ENCODE assay signal across 15 cellular contexts in the genomic region with DNA sequence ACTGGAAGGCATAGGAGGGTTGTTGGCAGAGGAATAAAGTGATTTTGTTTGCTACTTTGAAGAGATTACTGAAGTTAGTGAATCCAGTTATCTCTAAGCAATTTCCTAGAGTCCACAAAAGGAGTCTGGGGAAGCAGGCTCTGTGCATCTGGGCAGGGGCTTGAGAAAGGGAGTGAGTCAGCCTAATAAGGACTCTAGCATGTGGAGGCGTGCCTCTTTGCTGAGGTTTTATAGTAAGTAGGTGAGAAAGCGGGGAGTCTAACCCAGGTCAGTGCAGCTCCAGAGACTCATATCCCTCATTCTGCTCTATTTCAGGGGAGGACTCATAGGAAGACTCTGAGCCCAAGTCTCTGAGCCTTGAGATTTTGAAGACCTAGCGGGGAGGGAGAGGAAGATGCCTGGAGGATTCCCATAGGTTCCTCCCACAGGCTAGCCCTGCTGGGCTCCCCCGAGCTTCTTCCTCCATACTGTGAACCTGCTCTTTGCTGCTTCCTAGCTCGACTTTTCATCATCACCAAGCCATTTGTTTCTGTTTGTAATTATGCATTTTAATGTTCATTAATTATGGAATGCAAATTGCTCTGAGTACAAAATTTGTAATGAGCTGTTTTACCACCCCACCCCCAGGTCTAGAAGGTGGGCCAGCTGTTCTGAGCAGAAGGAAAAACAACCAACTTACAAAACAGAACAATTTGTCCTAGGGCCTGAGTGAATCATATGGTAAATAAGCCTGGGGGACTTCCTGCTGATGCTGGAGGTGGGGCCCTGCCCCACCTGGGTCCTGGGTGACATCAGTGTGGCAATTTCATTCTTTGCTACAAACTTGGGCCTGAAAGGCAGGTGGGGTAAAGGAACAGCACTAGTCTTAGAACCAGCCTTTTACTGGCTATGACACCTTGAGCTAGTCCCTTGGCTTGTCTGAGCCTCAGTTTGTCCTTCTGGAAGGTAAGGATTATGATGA.
DNase-seq lines count a peak whose midpoint lies in the region; ATAC-seq and TF ChIP-seq lines count a peak whose summit lies in the region.
"Had no signal": no experiment of that assay in that cellular context is flagged by ENCODE, and none has a peak within 500 bp of the region (broad histone marks: within the 10 kb centered on the region; RNA-seq: fewer than 3 reads in every experiment).

No MANE protein-coding gene starts in this region.

- H3K18ac ChIP-seq in neuronal stem cell (ENCODE audit: low read length), result no peak overlapping the region

- intact Hi-C loops in esophagus muscularis mucosa (cut with DNase I), result no loop called here

- H3K9me3 ChIP-seq in esophagus muscularis mucosa (no peaks in the 10 kb centered on the region), neuronal stem cell (replicated peaks in 1 of 2; ENCODE audit: control insufficient read depth in 2 of 2, insufficient read depth in 1 of 2, low read depth in 1 of 2, low read length in 2 of 2) (no peaks in the 10 kb centered on the region)
- H3K9me3 ChIP-seq: HAP-1 had no signal

- H3K4me1 ChIP-seq in esophagus muscularis mucosa (no peaks in the 10 kb centered on the region), neuronal stem cell (ENCODE audit: control insufficient read depth in 2 of 2, insufficient read depth in 1 of 2, low read depth in 1 of 2, low read length in 2 of 2) (peaks cover 0 to 8% of the 10 kb centered on the region in 2 donors)

- no peak overlapping the region for H4K8ac ChIP-seq in neuronal stem cell (ENCODE audit: low read depth, low read length)

- H3K9me3 Mint-ChIP-seq in naive thymus-derived CD8-positive, alpha-beta T cell, result peaks cover 0 to 6% (median 0%) of the 10 kb centered on the region in 9 donors
- H3K9me3 Mint-ChIP-seq: activated naive CD4-positive, alpha-beta T cell treated with anti-CD3 and anti-CD28 coated beads for 36 hours had no signal

- H3K23ac ChIP-seq in neuronal stem cell (ENCODE audit: low read depth, low read length, poor library complexity), result no peak overlapping the region

- no peak overlapping the region for H2BK5ac ChIP-seq in neuronal stem cell (ENCODE audit: low read length)

- TF ChIP-seq POLR2A in esophagus muscularis mucosa (IDR thresholded peaks at IDR 0.05; ENCODE audit: low read depth), result no peak

- H3K36me3 Mint-ChIP-seq in naive thymus-derived CD8-positive, alpha-beta T cell, result no peaks in the 10 kb centered on the region

- TF ChIP-seq CTCF in esophagus muscularis mucosa (IDR thresholded peaks at IDR 0.05), result no peak

- no peak overlapping the region for H3K4me3 ChIP-seq in esophagus muscularis mucosa
- no peak overlapping the region for H3K4me3 ChIP-seq in neuronal stem cell (ENCODE audit: low read length in 2 of 2)
- H3K4me3 ChIP-seq: HAP-1, SK-N-MC had no signal

- no peak overlapping the region for H2AK5ac ChIP-seq in neuronal stem cell (ENCODE audit: low read depth, low read length)

- DNase-seq in Daoy (ENCODE audit: low read depth) (peak; percentile 59), NCI-H82 (lab: John Stamatoyannopoulos, UW) (peak; percentile 91), esophagus muscularis mucosa (ENCODE audit: extremely low spot score) (peak; percentile 68), neuronal stem cell (ENCODE audit: low spot score) (no peak), NCI-H446 treated with DMSO at 0.1 percent for 48 hours (lab: John Stamatoyannopoulos, UW) (no peak), activated gamma-delta T cell treated with Interleukin-2 at 50 U/mL for 16 hours (no peak)
- no peak for DNase-seq in naive thymus-derived CD8-positive, alpha-beta T cell
- DNase-seq: activated naive CD4-positive, alpha-beta T cell treated with anti-CD3 and anti-CD28 coated beads for 36 hours; AML-193; NCI-H1092 treated with DMSO at 0.1 percent for 48 hours; NK-92 treated with Interleukin-12 subunit alpha and Interleukin-12 subunit beta, amount 100 ng/mL, for 24 hours; posterior cingulate gyrus had no signal

- ATAC-seq in GM21390 (IDR thresholded peaks at IDR 0.05; ENCODE audit: unreplicated experiment), result no peak
- no peak for ATAC-seq in naive thymus-derived CD8-positive, alpha-beta T cell

- 73% methylated on average over 5 of the region's 5 CpGs for WGBS in esophagus muscularis mucosa
- no CpG with 5 or more reads among the region's 5 CpGs for WGBS in neuronal stem cell (ENCODE audit: extremely low coverage in 2 of 2, insufficient read length in 2 of 2, insufficient replicate concordance in 1 of 2), 2 donors

- no peak overlapping the region for H3K4me3 Mint-ChIP-seq in naive thymus-derived CD8-positive, alpha-beta T cell
- H3K4me3 Mint-ChIP-seq: activated naive CD4-positive, alpha-beta T cell treated with anti-CD3 and anti-CD28 coated beads for 36 hours had no signal

- no peak overlapping the region for H3K4ac ChIP-seq in neuronal stem cell (ENCODE audit: low read length)

- POLR2A ChIA-PET in naive thymus-derived CD8-positive, alpha-beta T cell (lab: Charles Lee), result no interaction called here

- no peak overlapping the region for H3K27ac ChIP-seq in esophagus muscularis mucosa (replicated peaks in 1 of 4)
- H3K27ac ChIP-seq in neuronal stem cell (replicated peaks; ENCODE audit: low read length), result no peak overlapping the region
- H3K27ac ChIP-seq: SK-N-MC had no signal

- H3K27ac Mint-ChIP-seq in naive thymus-derived CD8-positive, alpha-beta T cell, result no peak overlapping the region
- H3K27ac Mint-ChIP-seq: activated naive CD4-positive, alpha-beta T cell treated with anti-CD3 and anti-CD28 coated beads for 36 hours had no signal

- H4K91ac ChIP-seq in neuronal stem cell (ENCODE audit: low read depth, low read length, poor library complexity), result no peak overlapping the region

- peaks cover 1% of the 10 kb centered on the region for H3K79me1 ChIP-seq in neuronal stem cell (ENCODE audit: low read depth, low read length)

- H3K27me3 ChIP-seq in esophagus muscularis mucosa (peaks cover 0 to 10% (median 0%) of the 10 kb centered on the region in 4 donors), neuronal stem cell (ENCODE audit: control insufficient read depth in 3 of 3, insufficient read depth in 3 of 3, low read depth in 1 of 3, low read length in 3 of 3) (peaks cover 0 to 3% (median 0%) of the 10 kb centered on the region in 3 experiments)

- no peaks in the 10 kb centered on the region for H3K4me1 Mint-ChIP-seq in naive thymus-derived CD8-positive, alpha-beta T cell

- H3K9ac ChIP-seq in neuronal stem cell (ENCODE audit: low read depth, low read length, poor library complexity), result no peak overlapping the region

- TF ChIP-seq EP300 in esophagus muscularis mucosa (IDR thresholded peaks at IDR 0.05), result no peak

- H3K27me3 Mint-ChIP-seq in naive thymus-derived CD8-positive, alpha-beta T cell, result peaks cover 0 to 14% (median 3%) of the 10 kb centered on the region in 5 donors

- no peaks in the 10 kb centered on the region for H3K36me3 ChIP-seq in esophagus muscularis mucosa
- no peaks in the 10 kb centered on the region for H3K36me3 ChIP-seq in neuronal stem cell (replicated peaks in 1 of 2; ENCODE audit: control insufficient read depth in 2 of 2, insufficient read depth in 2 of 2, low read length in 2 of 2)
- H3K36me3 ChIP-seq: HAP-1 had no signal

- H2BK12ac ChIP-seq in neuronal stem cell (ENCODE audit: low read length), result no peak overlapping the region

- peak overlapping the region; percentile 55 for H2BK15ac ChIP-seq in neuronal stem cell (ENCODE audit: low read length)

- H3K14ac ChIP-seq in neuronal stem cell (ENCODE audit: low read length), result no peak overlapping the region

- no peak overlapping the region for H2BK120ac ChIP-seq in neuronal stem cell (ENCODE audit: low read depth, low read length)

- H3K4me2 ChIP-seq in neuronal stem cell (ENCODE audit: insufficient read depth, low read length, poor library complexity, severe bottlenecking), result no peak overlapping the region

- no peak overlapping the region for H2AFZ ChIP-seq in neuronal stem cell (ENCODE audit: low read length)

Comparison
In these comparisons a context has a peak if more than half of its experiments do, and no peak if none do; other contexts are left out.
1. DNase-seq: peak in Daoy (single experiment), NCI-H82 (single experiment) and esophagus muscularis mucosa (single experiment); none in neuronal stem cell (single experiment), NCI-H446 treated with DMSO at 0.1 percent for 48 hours (single experiment), naive thymus-derived CD8-positive, alpha-beta T cell (0 of 10) and activated gamma-delta T cell treated with Interleukin-2 at 50 U/mL for 16 hours (single experiment).